ENCODE assay signal across 11 cellular contexts in the genomic region with DNA sequence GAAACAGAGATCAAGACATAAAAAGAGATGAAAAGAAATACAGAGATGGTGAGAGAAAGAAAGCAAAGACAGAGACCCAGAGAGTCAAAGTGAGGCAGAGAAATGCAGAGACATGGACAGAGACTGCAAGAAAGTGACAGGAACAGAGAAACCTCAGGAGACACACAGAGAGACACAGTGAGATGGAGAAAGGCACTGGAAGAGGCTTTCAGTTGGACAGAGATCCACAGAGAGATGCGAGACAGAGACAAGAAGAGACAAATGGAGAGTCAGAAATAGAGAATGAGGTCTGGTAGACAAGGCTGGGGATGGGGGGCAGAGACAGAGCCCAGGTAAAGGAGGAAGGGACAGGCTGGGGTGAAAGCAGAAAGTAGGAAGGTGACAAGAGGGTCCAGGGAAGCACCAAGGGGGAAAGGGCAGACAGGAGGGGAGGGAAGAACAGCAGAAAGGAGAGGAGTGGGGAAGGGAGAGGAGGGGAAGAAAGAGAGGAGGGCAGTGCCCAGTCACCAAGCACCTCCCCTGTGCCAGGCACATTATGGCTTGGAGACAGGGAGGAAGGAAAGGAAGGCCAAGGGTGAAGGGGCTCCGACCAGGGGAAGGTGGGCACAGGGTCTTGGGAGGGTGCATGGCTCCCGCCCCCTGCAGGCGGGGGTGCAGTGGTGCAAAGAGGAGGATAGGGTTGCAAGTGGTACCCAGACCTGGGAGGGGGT. TPM values are rescaled to one million over a fixed set of nuclear protein-coding genes. Genes with fewer than 3 reads are reported as not detected.
DNase-seq lines count a peak whose midpoint lies in the region; ATAC-seq, FAIRE-seq and TF ChIP-seq lines count a peak whose summit lies in the region.
"Had no signal": no experiment of that assay in that cellular context is flagged by ENCODE, and none has a peak within 500 bp of the region (broad histone marks: within the 10 kb centered on the region; RNA-seq: fewer than 3 reads in every experiment).

No MANE protein-coding gene starts in this region.

- H3K4me2 ChIP-seq in OCI-LY3 (ENCODE audit: low read length) = no peak overlapping the region

- FAIRE-seq in GM12891 (lab: Jason Lieb, UNC) = no peak

- DNase-seq in AG10803 (ENCODE audit: low read depth) (no peak), GM10266 (ENCODE audit: extremely low spot score) (peak; percentile 42), germinal center (ENCODE audit: low spot score) (peak; percentile 66), T-helper 9 cell (no peak), GM12891 (ENCODE audit: insufficient read length, low spot score) (no peak), NCI-H446 treated with DMSO at 0.1 percent for 48 hours (lab: John Stamatoyannopoulos, UW) (no peak)
- DNase-seq: cortex of kidney had no signal

- no peaks in the 10 kb centered on the region for H3K36me3 ChIP-seq in OCI-LY3 (replicated peaks; ENCODE audit: low read depth, low read length)
- H3K36me3 ChIP-seq: right atrium auricular region had no signal

- no peak overlapping the region for H3K27ac ChIP-seq in OCI-LY3 (ENCODE audit: low read length)
- H3K27ac ChIP-seq: right atrium auricular region had no signal

- no peaks in the 10 kb centered on the region for H4K20me1 ChIP-seq in OCI-LY3 (ENCODE audit: insufficient read depth, low read length)

- H3K4me3 ChIP-seq in AG10803 (ENCODE audit: low read length) (no peak overlapping the region), OCI-LY3 (ENCODE audit: low read length) (no peak overlapping the region)
- H3K4me3 ChIP-seq: right atrium auricular region had no signal

- TF ChIP-seq CTCF in AG10803 (conservative IDR thresholded peaks at IDR 0.05; ENCODE audit: low read length) (peak; percentile 37), GM10266 (IDR thresholded peaks at IDR 0.05; ENCODE audit: control insufficient read depth, insufficient read depth, low read depth, missing control alignments) (peak; percentile 39), OCI-LY3 (IDR thresholded peaks at IDR 0.05; ENCODE audit: low read depth, low read length) (peak; percentile 75)

- H3K9me3 ChIP-seq in OCI-LY3 (ENCODE audit: insufficient read depth, low read length) = no peaks in the 10 kb centered on the region
- H3K9me3 ChIP-seq: right atrium auricular region had no signal

- no peak for TF ChIP-seq POLR2A in GM12891 (IDR thresholded peaks at IDR 0.05; ENCODE audit: low read depth, low read length)

- no peak for ATAC-seq in GM21576 (IDR thresholded peaks at IDR 0.05; ENCODE audit: unreplicated experiment)
- ATAC-seq: stimulated activated effector memory CD8-positive, alpha-beta T cell treated with anti-CD3 and anti-CD28 coated beads, Interleukin-12 subunit alpha, Interleukin-12 subunit beta, amount 100 ng/mL, for 72 hours had no signal

- H3K27me3 ChIP-seq in OCI-LY3 (ENCODE audit: low read depth, low read length) = peaks cover 51% of the 10 kb centered on the region

- peaks cover 15% of the 10 kb centered on the region for H3K4me1 ChIP-seq in OCI-LY3 (ENCODE audit: low read length)

- H3K9ac ChIP-seq in OCI-LY3 (ENCODE audit: low read length) = no peak overlapping the region

- no peak overlapping the region for H2AFZ ChIP-seq in OCI-LY3 (ENCODE audit: low read depth, low read length)

- H3K79me2 ChIP-seq in OCI-LY3 (ENCODE audit: low read length) = no peaks in the 10 kb centered on the region

TF ChIP-seq in GM12891, 5 proteins besides CTCF, POLR2A, EP300 and RAD21:
- TF ChIP-seq PAX5 (IDR thresholded peaks at IDR 0.05; ENCODE audit: insufficient read depth, low read length, severe bottlenecking) = no peak
- no peak for TF ChIP-seq POLR2AphosphoS5 (IDR thresholded peaks at IDR 0.05; ENCODE audit: low read depth, low read length)
- TF ChIP-seq SPI1 (IDR thresholded peaks at IDR 0.05; ENCODE audit: low read depth, low read length) = no peak
- TF ChIP-seq POU2F2 (IDR thresholded peaks at IDR 0.05; ENCODE audit: low read depth, low read length) = no peak
- no peak for TF ChIP-seq TAF1 (IDR thresholded peaks at IDR 0.05; ENCODE audit: low read depth, low read length)

RNA-seq across cellular contexts. Expression of gene DEDD2, which starts 38.5 kb away (rescaled TPM):
- polyA plus RNA-seq in GM12891 (2012; ENCODE audit: low read depth, missing spikeins) = 14.7 TPM

RNA-seq across cellular contexts. Expression of gene ZNF526, which starts 41.2 kb away (rescaled TPM):
- 3.3 TPM for polyA plus RNA-seq in GM12891 (2012; ENCODE audit: low read depth, missing spikeins)

RNA-seq across cellular contexts. Expression of gene POU2F2, which starts 46.7 kb away (rescaled TPM):
- 33.8 TPM for polyA plus RNA-seq in GM12891 (2012; ENCODE audit: low read depth, missing spikeins)

Comparison
In these comparisons a context has a peak if more than half of its experiments do, and no peak if none do; other contexts are left out.
1. DNase-seq: peak in GM10266 (single experiment) and germinal center (single experiment); none in AG10803 (single experiment), T-helper 9 cell (single experiment), GM12891 (single experiment) and NCI-H446 treated with DMSO at 0.1 percent for 48 hours (single experiment).
2. Peak in every context shown above with its lines, with median percentiles within 50 percentile points of each other: CTCF ChIP-seq.